In the genomic region with DNA sequence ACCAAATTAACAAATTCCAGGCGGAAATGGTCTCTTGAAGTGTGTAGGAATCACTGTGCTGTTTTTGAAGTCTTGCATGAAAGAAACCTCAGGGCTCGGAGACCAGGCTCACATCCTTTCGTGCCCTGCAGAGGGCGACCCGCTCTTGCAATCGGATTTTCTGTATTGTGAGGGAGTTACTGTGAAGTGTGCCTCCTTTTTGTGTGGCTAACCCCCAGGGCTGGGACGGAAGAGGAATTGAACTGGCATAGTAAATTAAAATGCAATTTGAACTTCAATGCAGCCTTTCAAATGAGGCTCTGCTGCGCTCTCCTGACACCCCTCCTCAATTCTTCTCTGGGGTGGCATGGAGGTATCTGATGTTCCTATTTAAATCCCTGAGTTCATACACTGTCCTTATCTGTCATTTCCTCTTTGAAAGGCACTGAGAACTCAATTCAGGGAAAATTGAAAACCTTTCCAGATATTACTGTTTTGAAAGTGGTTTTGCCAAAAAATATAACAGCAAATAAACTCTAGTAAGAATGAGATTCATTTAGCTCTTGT, we compare ENCODE assay signal across 8 cellular contexts.
A peak's percentile ranks its signal among the peaks of the same experiment; 100 is the strongest.
DNase-seq lines count a peak whose midpoint lies in the region; ATAC-seq and TF ChIP-seq lines count a peak whose summit lies in the region.

No MANE protein-coding gene starts in this region.

- DNase-seq in 8988T (peak; percentile 55), GM13976 (ENCODE audit: low spot score) (peak; percentile 68), NCI-H345 treated with DMSO at 0.1 percent for 48 hours (lab: John Stamatoyannopoulos, UW; ENCODE audit: unreplicated experiment) (peak; percentile 47), choroid plexus epithelial cell (ENCODE audit: low read depth) (peak; percentile 76), midbrain (lab: John Stamatoyannopoulos, UW) (peak; percentile 23)
- DNase-seq in activated CD4-positive, CD25-positive, alpha-beta regulatory T cell treated with anti-CD3 and anti-CD28 coated beads, Interleukin-2, amount 50 U/mL, for 72 hours: peak; percentile 35
- DNase-seq in stimulated activated naive CD4-positive, alpha-beta T cell treated with Interleukin-2 at 50 U/mL for 16 hours (lab: John Stamatoyannopoulos, UW): peak; percentile 30

- no peak overlapping the region for H3K4me3 ChIP-seq in choroid plexus epithelial cell (ENCODE audit: low read depth, low read length)

- peak; percentile 51 for TF ChIP-seq CTCF in GM13976 (IDR thresholded peaks at IDR 0.05; ENCODE audit: borderline replicate concordance, control extremely low read depth, extremely low read depth, insufficient read depth, missing control alignments)
- peak; percentile 86 for TF ChIP-seq CTCF in choroid plexus epithelial cell (conservative IDR thresholded peaks at IDR 0.05; ENCODE audit: low read depth, low read length)

- in situ Hi-C loops in GM13976 (cut with MboI; ENCODE audit: low sequenced_read_pairs, unreplicated experiment): no loop called here

- ATAC-seq in GM18511 (IDR thresholded peaks at IDR 0.05; ENCODE audit: unreplicated experiment): no peak

Comparison
In these comparisons a context has a peak if more than half of its experiments do, and no peak if none do; other contexts are left out.
1. DNase-seq: peak in every context shown above with its lines; median percentile 76 in choroid plexus epithelial cell; 68 in GM13976; 55 in 8988T; 47 in NCI-H345 treated with DMSO at 0.1 percent for 48 hours; 35 in activated CD4-positive, CD25-positive, alpha-beta regulatory T cell treated with anti-CD3 and anti-CD28 coated beads, Interleukin-2, amount 50 U/mL, for 72 hours; 30 in stimulated activated naive CD4-positive, alpha-beta T cell treated with Interleukin-2 at 50 U/mL for 16 hours; 23 in midbrain.